Comparison of ENCODE assay signal across 2 cellular contexts in the genomic region with DNA sequence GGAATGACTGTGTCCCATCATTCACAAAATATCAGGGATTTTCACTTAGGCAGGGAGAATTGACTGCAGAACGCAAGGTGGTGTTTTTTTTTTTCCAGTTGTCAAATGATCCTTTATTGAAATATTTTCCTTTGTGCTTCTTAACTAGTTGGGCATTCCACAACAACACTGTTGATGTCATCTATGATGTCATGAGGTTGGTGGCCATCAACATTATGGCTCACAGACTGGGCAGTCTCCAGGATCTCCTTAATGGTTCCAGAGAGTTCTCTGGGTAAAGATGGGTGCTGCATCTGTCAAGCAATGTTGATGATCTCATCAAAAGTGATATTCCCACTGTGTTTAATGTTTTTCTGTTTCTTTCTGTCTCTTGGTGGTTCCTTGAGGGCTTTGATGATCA.
TF ChIP-seq lines count a peak whose summit lies in the region.

No MANE protein-coding gene starts in this region.

TF ChIP-seq in HepG2, 621 proteins besides CTCF, POLR2A, EP300 and RAD21:
- TF ChIP-seq CREB1 (IDR thresholded peaks at IDR 0.05) (peak; percentile 77), CREB1 (CRISPR knock-in tag; IDR thresholded peaks at IDR 0.05) (no peak), ATF7 (IDR thresholded peaks at IDR 0.05) (peak; percentile 76), ATF7 (CRISPR knock-in tag; IDR thresholded peaks at IDR 0.05) (no peak), KLF11 (CRISPR knock-in tag; IDR thresholded peaks at IDR 0.05) (no peak)
TF ChIP-seq in HepG2: peak in this region for 2.

TF ChIP-seq in HEK293, 187 proteins besides CTCF, POLR2A, EP300 and RAD21:
- no peak for TF ChIP-seq ZNF558 (tag by site-specific recombination; IDR thresholded peaks at IDR 0.05)
- TF ChIP-seq, protein P1, sequence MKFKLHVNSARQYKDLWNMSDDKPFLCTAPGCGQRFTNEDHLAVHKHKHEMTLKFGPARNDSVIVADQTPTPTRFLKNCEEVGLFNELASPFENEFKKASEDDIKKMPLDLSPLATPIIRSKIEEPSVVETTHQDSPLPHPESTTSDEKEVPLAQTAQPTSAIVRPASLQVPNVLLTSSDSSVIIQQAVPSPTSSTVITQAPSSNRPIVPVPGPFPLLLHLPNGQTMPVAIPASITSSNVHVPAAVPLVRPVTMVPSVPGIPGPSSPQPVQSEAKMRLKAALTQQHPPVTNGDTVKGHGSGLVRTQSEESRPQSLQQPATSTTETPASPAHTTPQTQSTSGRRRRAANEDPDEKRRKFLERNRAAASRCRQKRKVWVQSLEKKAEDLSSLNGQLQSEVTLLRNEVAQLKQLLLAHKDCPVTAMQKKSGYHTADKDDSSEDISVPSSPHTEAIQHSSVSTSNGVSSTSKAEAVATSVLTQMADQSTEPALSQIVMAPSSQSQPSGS (tag by site-specific recombination; IDR thresholded peaks at IDR 0.05; ENCODE audit: low read depth) = 0 out of 2 replicates have a peak, but pooled peaks have one; percentile 23
